19 cellular contexts compared by ENCODE assay signal in the genomic region with DNA sequence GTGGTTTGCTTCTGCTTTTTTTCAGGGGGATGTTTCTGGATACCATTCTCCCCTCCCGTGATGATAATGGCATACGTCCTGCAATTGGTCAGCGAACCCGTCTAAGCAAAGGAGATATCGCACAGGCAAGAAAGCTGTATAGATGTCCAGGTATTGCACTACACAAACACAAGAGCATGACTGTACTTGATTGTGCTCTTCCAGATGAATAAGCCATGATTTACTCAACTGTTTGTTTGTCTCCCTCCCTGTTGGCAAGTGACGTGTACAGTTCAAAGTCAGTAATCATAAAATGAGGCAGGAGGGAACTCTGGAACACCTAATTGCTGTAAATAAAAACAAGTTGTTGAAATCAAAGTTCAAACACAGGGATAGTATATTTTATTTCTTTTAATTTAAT.
"Had no signal": no experiment of that assay in that cellular context is flagged by ENCODE, and none has a peak within 500 bp of the region (broad histone marks: within the 10 kb centered on the region; RNA-seq: fewer than 3 reads in every experiment).

No MANE protein-coding gene starts in this region.

- ATAC-seq: activated CD8-positive, alpha-beta T cell treated with anti-CD3 and anti-CD28 coated beads, Interleukin-2, amount 10 ng/mL, durations not matched to agents 7 days and 5 days; left cardiac atrium; natural killer cell; right cardiac atrium; stimulated activated naive B cell treated with anti-CD40 and anti-IgM and Interleukin-4, amounts not matched to agents 10 μg/mL and 1 μg/mL and 100 μg/mL, for 72 hours had no signal

- H3K27ac Mint-ChIP-seq: activated CD8-positive, alpha-beta T cell treated with anti-CD3 and anti-CD28 coated beads, Interleukin-2, amount 10 ng/mL, durations not matched to agents 7 days and 5 days; natural killer cell; stimulated activated naive B cell treated with anti-CD40 and anti-IgM and Interleukin-4, amounts not matched to agents 10 μg/mL and 1 μg/mL and 100 μg/mL, for 72 hours had no signal

- H3K4me3 ChIP-seq: ascending aorta, colonic mucosa, lung, spleen, tibial nerve had no signal

- H3K4me1 ChIP-seq: ascending aorta, colonic mucosa, spleen, tibial nerve had no signal

- H3K27ac ChIP-seq: ascending aorta, colonic mucosa, spleen, tibial nerve, VCaP had no signal

- H3K4me3 Mint-ChIP-seq: activated CD8-positive, alpha-beta T cell treated with anti-CD3 and anti-CD28 coated beads, Interleukin-2, amount 10 ng/mL, durations not matched to agents 7 days and 5 days; natural killer cell; stimulated activated naive B cell treated with anti-CD40 and anti-IgM and Interleukin-4, amounts not matched to agents 10 μg/mL and 1 μg/mL and 100 μg/mL, for 72 hours had no signal

- H3K36me3 Mint-ChIP-seq: natural killer cell; stimulated activated naive B cell treated with anti-CD40 and anti-IgM and Interleukin-4, amounts not matched to agents 10 μg/mL and 1 μg/mL and 100 μg/mL, for 72 hours had no signal

- H3K27me3 ChIP-seq: ascending aorta, colonic mucosa, spleen, tibial nerve had no signal

- H3K4me1 Mint-ChIP-seq: natural killer cell; stimulated activated naive B cell treated with anti-CD40 and anti-IgM and Interleukin-4, amounts not matched to agents 10 μg/mL and 1 μg/mL and 100 μg/mL, for 72 hours had no signal

- H3K9me3 Mint-ChIP-seq: stimulated activated naive B cell treated with anti-CD40 and anti-IgM and Interleukin-4, amounts not matched to agents 10 μg/mL and 1 μg/mL and 100 μg/mL, for 72 hours had no signal

- H3K9me3 ChIP-seq: colonic mucosa, tibial nerve had no signal

- FAIRE-seq: endothelial cell of umbilical vein had no signal

- DNase-seq: activated CD4-positive, alpha-beta T cell treated with anti-CD3 and anti-CD28 coated beads for 48 hours; activated CD8-positive, alpha-beta memory T cell treated with anti-CD3 and anti-CD28 coated beads, Interleukin-2, amount 50 U/mL, for 48 hours; activated CD8-positive, alpha-beta T cell treated with anti-CD3 and anti-CD28 coated beads, Interleukin-2, amount 10 ng/mL, durations not matched to agents 7 days and 5 days; caudate nucleus; colonic mucosa; hypothalamus; left cardiac atrium; natural killer cell; posterior cingulate gyrus; right cardiac atrium; spleen; stimulated activated CD4-positive, alpha-beta T cell treated with anti-CD3 and anti-CD28 coated beads, Interleukin-2, amount 100 ng/mL, for 24 hours; stimulated activated naive B cell treated with anti-CD40 and anti-IgM and Interleukin-4, amounts not matched to agents 10 μg/mL and 1 μg/mL and 100 μg/mL, for 72 hours; T-helper 9 cell had no signal

- H3K27me3 Mint-ChIP-seq: stimulated activated naive B cell treated with anti-CD40 and anti-IgM and Interleukin-4, amounts not matched to agents 10 μg/mL and 1 μg/mL and 100 μg/mL, for 72 hours had no signal

- H3K36me3 ChIP-seq: ascending aorta, colonic mucosa, spleen, tibial nerve had no signal
